Comparison of ENCODE assay signal across 16 cellular contexts in genomic region chr1:75937034-75937433, GRCh38. TPM values are rescaled to one million over a fixed set of nuclear protein-coding genes. Genes with fewer than 3 reads are reported as not detected.
DNase-seq lines count a peak whose midpoint lies in the region; ATAC-seq and TF ChIP-seq lines count a peak whose summit lies in the region.
"Had no signal": no experiment of that assay in that cellular context is flagged by ENCODE, and none has a peak within 500 bp of the region (broad histone marks: within the 10 kb centered on the region; RNA-seq: fewer than 3 reads in every experiment).

No MANE protein-coding gene starts in this region.

- H3K79me2 ChIP-seq in fibroblast of lung (ENCODE audit: control insufficient read depth, insufficient read depth, low read length) = no peaks in the 10 kb centered on the region

- no peak overlapping the region for H2AFZ ChIP-seq in fibroblast of lung (ENCODE audit: low read length)

- peaks cover 2% of the 10 kb centered on the region for H3K4me1 ChIP-seq in fibroblast of lung (ENCODE audit: control insufficient read depth, extremely low read depth, insufficient read depth, low read length)
- H3K4me1 ChIP-seq: colonic mucosa, left ventricle myocardium inferior had no signal

- no peak overlapping the region for H3K9ac ChIP-seq in fibroblast of lung (ENCODE audit: insufficient read depth, low read length)

- DNase-seq in EL (peak; percentile 61), HFF-Myc (ENCODE audit: extremely low read depth, low read depth) (peak; percentile 21), LHCN-M2 (ENCODE audit: low read depth) (peak; percentile 8), fibroblast of lung (ENCODE audit: low read depth in 2 of 2) (peak; percentile 47 to 64), GM13977 (ENCODE audit: low spot score) (no peak), GM10266 (ENCODE audit: extremely low spot score) (no peak)
- no peak for DNase-seq in activated CD4-positive, alpha-beta T cell treated with anti-CD3 and anti-CD28 coated beads, Interleukin-2, amount 50 U/mL, for 4 hours
- DNase-seq: activated CD4-positive, alpha-beta T cell treated with anti-CD3 and anti-CD28 coated beads for 48 hours; activated naive CD8-positive, alpha-beta T cell treated with anti-CD3 and anti-CD28 coated beads, Interleukin-2, amount 10 ng/mL, durations not matched to agents 7 days and 5 days; colonic mucosa; left ventricle myocardium inferior; NCI-H2081 treated with DMSO at 0.1 percent for 48 hours had no signal

- H3K9me3 ChIP-seq in fibroblast of lung (ENCODE audit: control insufficient read depth, insufficient read depth, low read depth, low read length) = no peaks in the 10 kb centered on the region
- H3K9me3 ChIP-seq: colonic mucosa had no signal

- H3K4me3 ChIP-seq in HFF-Myc (replicated peaks; ENCODE audit: low read depth, low read length) = no peak overlapping the region
- H3K4me3 ChIP-seq in fibroblast of lung (replicated peaks in 1 of 4; ENCODE audit: control extremely low read depth in 1 of 4, insufficient read depth in 1 of 4, low read depth in 3 of 4, low read length in 4 of 4) = no peak overlapping the region
- H3K4me3 ChIP-seq: colonic mucosa, left ventricle myocardium inferior had no signal

- ATAC-seq in GM19452 (IDR thresholded peaks at IDR 0.05; ENCODE audit: unreplicated experiment) = no peak

- no peak overlapping the region for H3K27ac ChIP-seq in fibroblast of lung (ENCODE audit: insufficient read depth, low read length)
- H3K27ac ChIP-seq: colonic mucosa, HL-60, left ventricle myocardium inferior had no signal

- H3K4me2 ChIP-seq in fibroblast of lung (ENCODE audit: extremely low read depth, insufficient read depth, low read length) = no peak overlapping the region

- no peaks in the 10 kb centered on the region for H3K27me3 ChIP-seq in fibroblast of lung (ENCODE audit: control insufficient read depth, insufficient read depth, low read length)
- H3K27me3 ChIP-seq: colonic mucosa had no signal

- TF ChIP-seq CTCF in HFF-Myc (IDR thresholded peaks at IDR 0.05; ENCODE audit: low read depth, low read length, missing control alignments) = no peak
- TF ChIP-seq CTCF in fibroblast of lung (conservative IDR thresholded peaks at IDR 0.05 in 1 of 2, IDR thresholded peaks at IDR 0.05 in 1 of 2; ENCODE audit: low read depth in 1 of 2, low read length in 2 of 2) = no peak
- TF ChIP-seq CTCF in GM13977 (IDR thresholded peaks at IDR 0.05; ENCODE audit: extremely low read depth, insufficient read depth, missing control alignments) = no peak
- TF ChIP-seq CTCF in GM10266 (IDR thresholded peaks at IDR 0.05; ENCODE audit: control insufficient read depth, insufficient read depth, low read depth, missing control alignments) = no peak

- no peaks in the 10 kb centered on the region for H3K36me3 ChIP-seq in fibroblast of lung (ENCODE audit: control insufficient read depth, insufficient read depth, low read length)
- H3K36me3 ChIP-seq: colonic mucosa, left ventricle myocardium inferior had no signal

- in situ Hi-C loops in GM13977 (cut with MboI; ENCODE audit: low pct_unique_long_range_greater_than_20kb, low sequenced_read_pairs, unreplicated experiment) = no loop called here

- no peaks in the 10 kb centered on the region for H4K20me1 ChIP-seq in fibroblast of lung (ENCODE audit: control insufficient read depth, extremely low read depth, insufficient read depth, low read length)

RNA-seq across cellular contexts. Expression of gene ASB17, which starts 4.8 kb away (rescaled TPM):
- total RNA-seq in LHCN-M2 (2014; rRNA removed) = not detected in 2 replicates
- not detected for polyA plus RNA-seq in LHCN-M2 (2012)
- not detected in 2 replicates for total RNA-seq in fibroblast of lung
- polyA plus RNA-seq in fibroblast of lung = not detected in 2 replicates
- polyA plus RNA-seq in fibroblast of lung (2012) = not detected in 2 replicates
- polyA minus RNA-seq in fibroblast of lung (ENCODE audit: low replicate concordance) = not detected in 2 replicates
- total RNA-seq: activated naive CD8-positive, alpha-beta T cell treated with anti-CD3 and anti-CD28 coated beads, Interleukin-2, amount 10 ng/mL, durations not matched to agents 7 days and 5 days; colonic mucosa; epithelial cell of proximal tubule; left ventricle myocardium inferior; progenitor cell of endocrine pancreas had no signal

Comparison
In these comparisons a context has a peak if more than half of its experiments do, and no peak if none do; other contexts are left out.
1. DNase-seq: peak in EL (single experiment), HFF-Myc (single experiment), LHCN-M2 (single experiment) and fibroblast of lung (2 of 2); none in GM13977 (single experiment), activated CD4-positive, alpha-beta T cell treated with anti-CD3 and anti-CD28 coated beads, Interleukin-2, amount 50 U/mL, for 4 hours (0 of 2) and GM10266 (single experiment).